ENCODE assay signal across 8 cellular contexts in genomic region chr7:66206116-66206908, GRCh38. TPM values are rescaled to one million over a fixed set of nuclear protein-coding genes. Genes with fewer than 3 reads are reported as not detected.
DNase-seq lines count a peak whose midpoint lies in the region; ATAC-seq and TF ChIP-seq lines count a peak whose summit lies in the region.

No MANE protein-coding gene starts in this region.

- H3K9me3 ChIP-seq in DOHH2 (ENCODE audit: control insufficient read depth, insufficient read depth, low read length) (no peaks in the 10 kb centered on the region), SK-N-MC (ENCODE audit: low read depth, low read length) (no peaks in the 10 kb centered on the region), fibroblast of lung (ENCODE audit: control insufficient read depth, insufficient read depth, low read depth, low read length) (no peaks in the 10 kb centered on the region)

- no peak overlapping the region for H2AFZ ChIP-seq in fibroblast of lung (ENCODE audit: low read length)

- TF ChIP-seq CTCF in DOHH2 (IDR thresholded peaks at IDR 0.05; ENCODE audit: low read depth, low read length, poor library complexity, severe bottlenecking): no peak
- TF ChIP-seq CTCF in fibroblast of lung (conservative IDR thresholded peaks at IDR 0.05 in 1 of 2, IDR thresholded peaks at IDR 0.05 in 1 of 2; ENCODE audit: low read depth in 1 of 2, low read length in 2 of 2): no peak
- no peak for TF ChIP-seq CTCF in progenitor cell of endocrine pancreas (IDR thresholded peaks at IDR 0.05; ENCODE audit: unreplicated experiment)

- H3K4me1 Mint-ChIP-seq in progenitor cell of endocrine pancreas (ENCODE audit: low read depth): peaks cover 21% of the 10 kb centered on the region

- H3F3A ChIP-seq in DOHH2 (ENCODE audit: control insufficient read depth, insufficient read depth): no peaks in the 10 kb centered on the region

- peaks cover 61% of the 10 kb centered on the region for H3K27me3 ChIP-seq in DOHH2 (ENCODE audit: control insufficient read depth, low read length)
- no peaks in the 10 kb centered on the region for H3K27me3 ChIP-seq in fibroblast of lung (ENCODE audit: control insufficient read depth, insufficient read depth, low read length)

- H3K36me3 ChIP-seq in DOHH2 (ENCODE audit: control insufficient read depth, low read length): no peaks in the 10 kb centered on the region
- no peaks in the 10 kb centered on the region for H3K36me3 ChIP-seq in SK-N-MC (ENCODE audit: insufficient read depth, low read length)
- H3K36me3 ChIP-seq in fibroblast of lung (ENCODE audit: control insufficient read depth, insufficient read depth, low read length): peaks cover 6% of the 10 kb centered on the region

- H3K4me1 ChIP-seq in DOHH2 (ENCODE audit: control insufficient read depth, low read length): peaks cover 23% of the 10 kb centered on the region
- peaks cover 6% of the 10 kb centered on the region for H3K4me1 ChIP-seq in fibroblast of lung (ENCODE audit: control insufficient read depth, extremely low read depth, insufficient read depth, low read length)

- no peaks in the 10 kb centered on the region for H3K27me3 Mint-ChIP-seq in progenitor cell of endocrine pancreas

- H3K4me2 ChIP-seq in DOHH2 (ENCODE audit: low read length): peak overlapping the region; percentile 72
- H3K4me2 ChIP-seq in fibroblast of lung (ENCODE audit: extremely low read depth, insufficient read depth, low read length): peak overlapping the region; percentile 94

- no peak overlapping the region; the same call in 1 of the 2 replicates for H3K4me3 ChIP-seq in DOHH2 (ENCODE audit: low read length)
- peak overlapping the region; percentile 93 for H3K4me3 ChIP-seq in SK-N-MC
- peak overlapping the region; percentile 80 to 99 (median 96) for H3K4me3 ChIP-seq in fibroblast of lung (replicated peaks in 1 of 4; ENCODE audit: control extremely low read depth in 1 of 4, insufficient read depth in 1 of 4, low read depth in 3 of 4, low read length in 4 of 4)

- no peak overlapping the region for H3K27ac ChIP-seq in DOHH2 (ENCODE audit: low read depth, low read length)
- no peak overlapping the region for H3K27ac ChIP-seq in SK-N-MC
- peak overlapping the region; percentile 77 for H3K27ac ChIP-seq in fibroblast of lung (ENCODE audit: insufficient read depth, low read length)

- peak overlapping the region; percentile 98 for H3K4me3 Mint-ChIP-seq in progenitor cell of endocrine pancreas (ENCODE audit: low read depth)

- no peak for ATAC-seq in GM21360 (IDR thresholded peaks at IDR 0.05; ENCODE audit: unreplicated experiment)

- peaks cover 5% of the 10 kb centered on the region for H3K36me3 Mint-ChIP-seq in progenitor cell of endocrine pancreas (ENCODE audit: insufficient read depth)

- no peak overlapping the region for H3K9ac ChIP-seq in SK-N-MC (ENCODE audit: insufficient read length)
- H3K9ac ChIP-seq in fibroblast of lung (ENCODE audit: insufficient read depth, low read length): peak overlapping the region; percentile 82

- no peaks in the 10 kb centered on the region for H3K9me2 ChIP-seq in DOHH2 (replicated peaks; ENCODE audit: control insufficient read depth, low read length)

- peak overlapping the region; percentile 98 for H3K27ac Mint-ChIP-seq in progenitor cell of endocrine pancreas

- H3K9me3 Mint-ChIP-seq in progenitor cell of endocrine pancreas (ENCODE audit: low read depth): no peaks in the 10 kb centered on the region

- no peak for DNase-seq in SK-N-MC (ENCODE audit: low read depth, low spot score)
- DNase-seq in fibroblast of lung (ENCODE audit: low read depth in 2 of 2): peak; percentile 33
- DNase-seq in progenitor cell of endocrine pancreas (ENCODE audit: low spot score, unreplicated experiment): no peak
- DNase-seq in NCI-H774 (lab: John Stamatoyannopoulos, UW): no peak
- no peak for DNase-seq in activated CD4-positive, CD25-positive, alpha-beta regulatory T cell (lab: John Stamatoyannopoulos, UW)
- DNase-seq in SW480 (ENCODE audit: low spot score): no peak

- H3K79me2 ChIP-seq in DOHH2 (ENCODE audit: control insufficient read depth, low read length): no peaks in the 10 kb centered on the region
- peaks cover 52% of the 10 kb centered on the region for H3K79me2 ChIP-seq in fibroblast of lung (ENCODE audit: control insufficient read depth, insufficient read depth, low read length)

- H4K20me1 ChIP-seq in DOHH2 (ENCODE audit: control insufficient read depth, insufficient read depth, low read depth, low read length) (no peaks in the 10 kb centered on the region), fibroblast of lung (ENCODE audit: control insufficient read depth, extremely low read depth, insufficient read depth, low read length) (no peaks in the 10 kb centered on the region)

RNA-seq across cellular contexts. Expression of gene TPST1, which starts 1.2 kb away (rescaled TPM):
- 151 and 189 TPM in 2 replicates for total RNA-seq in fibroblast of lung
- 73.9 and 81.8 TPM in 2 replicates for polyA plus RNA-seq in fibroblast of lung
- 47.8 and 48.6 TPM in 2 replicates for polyA plus RNA-seq in fibroblast of lung (2012)
- 14.0 and 15.1 TPM in 2 replicates for polyA minus RNA-seq in fibroblast of lung (ENCODE audit: low replicate concordance)
- total RNA-seq in progenitor cell of endocrine pancreas: 29.6 and 30.5 TPM in 2 replicates

Comparison
In these comparisons a context has a peak if more than half of its experiments do, and no peak if none do; other contexts are left out.
1. DNase-seq: peak in fibroblast of lung (2 of 2); none in SK-N-MC (single experiment), progenitor cell of endocrine pancreas (single experiment), NCI-H774 (single experiment), activated CD4-positive, CD25-positive, alpha-beta regulatory T cell (0 of 4) and SW480 (single experiment).